In genomic region chr19:53977429-53977990, GRCh38 we compare ENCODE assay signal across 8 cellular contexts. TPM values are rescaled to one million over a fixed set of nuclear protein-coding genes. Genes with fewer than 3 reads are reported as not detected.
A peak's percentile ranks its signal among the peaks of the same experiment; 100 is the strongest.
DNase-seq lines count a peak whose midpoint lies in the region; ATAC-seq and TF ChIP-seq lines count a peak whose summit lies in the region.

No MANE protein-coding gene starts in this region.

- H3K36me3 Mint-ChIP-seq in CD4-positive, alpha-beta T cell (ENCODE audit: low read depth) = no peaks in the 10 kb centered on the region
- H3K36me3 Mint-ChIP-seq in activated naive CD4-positive, alpha-beta T cell treated with anti-CD3 and anti-CD28 coated beads, Interleukin-2, amount 50 U/mL, for 24 hours = peaks cover 8% of the 10 kb centered on the region

- peak overlapping the region; percentile 88 for H2AFZ ChIP-seq in IMR-90 (replicated peaks; ENCODE audit: low read length, poor library complexity)

- no peak overlapping the region for H3K4ac ChIP-seq in IMR-90 (ENCODE audit: low read depth, low read length)

- H3K14ac ChIP-seq in IMR-90 (replicated peaks; ENCODE audit: low read depth, low read length) = no peak overlapping the region

- peak overlapping the region; percentile 55 for H3K4me3 ChIP-seq in IMR-90 (ENCODE audit: insufficient read depth, low read depth, low read length)
- H3K4me3 ChIP-seq in testis = peak overlapping the region; percentile 22 to 43

- no peaks in the 10 kb centered on the region for H3K9me1 ChIP-seq in IMR-90 (ENCODE audit: insufficient read depth, low read length)

- H3K4me2 ChIP-seq in IMR-90 (ENCODE audit: low read depth, low read length) = peak overlapping the region; percentile 92

- intact Hi-C loops in CD4-positive, alpha-beta T cell (cut with DNase I, micrococcal nuclease) = loop anchor here in 1 of 2 experiments (5.0 kb wide), 3 partner anchors 110 to 140 kb away; partner anchors contain the start of genes MYADM, NDUFA3, OSCAR and PRPF31
- intact Hi-C loops in IMR-90 (cut with micrococcal nuclease) (no loop called here), testis (cut with DNase I; ENCODE audit: low total_unique reads) (no loop called here)

- TF ChIP-seq POLR2A in IMR-90 (IDR thresholded peaks at IDR 0.05; ENCODE audit: low read depth, low read length) (no peak), testis (IDR thresholded peaks at IDR 0.05) (no peak)

- BruUV-seq in IMR-90 (replicated peaks; lab: Mats Ljungman, UMichigan) = no TSS peak

- in situ Hi-C loops in IMR-90 (cut with MboI; ENCODE audit: low sequenced_read_pairs) = no loop called here

- H3K27me3 Mint-ChIP-seq in CD4-positive, alpha-beta T cell = peaks cover 78% of the 10 kb centered on the region
- peaks cover 50% of the 10 kb centered on the region for H3K27me3 Mint-ChIP-seq in activated naive CD4-positive, alpha-beta T cell treated with anti-CD3 and anti-CD28 coated beads, Interleukin-2, amount 50 U/mL, for 24 hours

- no peaks in the 10 kb centered on the region for H3K9me3 ChIP-seq in CD4-positive, alpha-beta T cell (ENCODE audit: control insufficient read depth, low read length)
- H3K9me3 ChIP-seq in IMR-90 (ENCODE audit: control insufficient read depth, insufficient read depth, low read length) (no peaks in the 10 kb centered on the region), testis (no peaks in the 10 kb centered on the region)

- no CpG with 5 or more reads among the region's 9 CpGs for WGBS in IMR-90 (ENCODE audit: extremely low coverage in 2 of 2, insufficient read length in 1 of 2), 2 experiments
- 2 to 4% methylated on average over 9 of the region's 9 CpGs for WGBS in testis, 2 donors

- H2AK9ac ChIP-seq in IMR-90 (replicated peaks; ENCODE audit: low read depth, low read length, poor library complexity) = no peak overlapping the region

- no peak overlapping the region for H3K27ac Mint-ChIP-seq in CD4-positive, alpha-beta T cell
- peak overlapping the region; percentile 19 for H3K27ac Mint-ChIP-seq in activated naive CD4-positive, alpha-beta T cell treated with anti-CD3 and anti-CD28 coated beads, Interleukin-2, amount 50 U/mL, for 24 hours

- H3K4me1 ChIP-seq in IMR-90 (ENCODE audit: control insufficient read depth, insufficient read depth, low read length) (no peaks in the 10 kb centered on the region), testis (no peaks in the 10 kb centered on the region)

- peak; percentile 32 to 62 (median 44) for DNase-seq in CD4-positive, alpha-beta T cell
- peak; percentile 78 for DNase-seq in IMR-90
- peak; percentile 81 for DNase-seq in SK-N-DZ (ENCODE audit: low spot score)
- peak; percentile 88 for DNase-seq in globus pallidus (ENCODE audit: low spot score)
- peak; percentile 65 for DNase-seq in non-pigmented ciliary epithelial cell (ENCODE audit: low read depth)
- peak; percentile 94 for DNase-seq in testis

- H3K9me3 Mint-ChIP-seq in CD4-positive, alpha-beta T cell = no peaks in the 10 kb centered on the region
- H3K9me3 Mint-ChIP-seq in activated naive CD4-positive, alpha-beta T cell treated with anti-CD3 and anti-CD28 coated beads, Interleukin-2, amount 50 U/mL, for 24 hours = no peaks in the 10 kb centered on the region

- no peak overlapping the region for H3K23ac ChIP-seq in IMR-90 (ENCODE audit: low read depth, low read length)

- H3K79me1 ChIP-seq in IMR-90 (ENCODE audit: low read depth in 1 of 2, low read length in 2 of 2) = no peaks in the 10 kb centered on the region

- no peak overlapping the region for H2BK20ac ChIP-seq in IMR-90 (ENCODE audit: low read depth, low read length)

- dilution Hi-C loops in IMR-90 (cut with HindIII; ENCODE audit: low sequenced_read_pairs, unreplicated experiment) = no loop called here

- H2BK15ac ChIP-seq in IMR-90 (ENCODE audit: low read depth, low read length) = no peak overlapping the region

- no peak for TF ChIP-seq RAD21 in IMR-90 (IDR thresholded peaks at IDR 0.05; ENCODE audit: low read length)

- H4K5ac ChIP-seq in IMR-90 (ENCODE audit: low read depth, low read length) = no peak overlapping the region

- H3K36me3 ChIP-seq in IMR-90 (ENCODE audit: control insufficient read depth, insufficient read depth, low read length) = no peaks in the 10 kb centered on the region
- H3K36me3 ChIP-seq in testis (ENCODE audit: low read depth, missing control alignments) = no peaks in the 10 kb centered on the region

- no peak overlapping the region for H3K27ac ChIP-seq in CD4-positive, alpha-beta T cell (ENCODE audit: low read depth, low read length)
- H3K27ac ChIP-seq in IMR-90 (ENCODE audit: insufficient read depth, low read length) (no peak overlapping the region), testis (no peak overlapping the region)

- TF ChIP-seq CTCF in CD4-positive, alpha-beta T cell (IDR thresholded peaks at IDR 0.05) = no peak
- TF ChIP-seq CTCF in IMR-90 (conservative IDR thresholded peaks at IDR 0.05; ENCODE audit: low read depth, low read length) (no peak), testis (IDR thresholded peaks at IDR 0.05) (no peak)

- no peak overlapping the region for H3K9ac ChIP-seq in IMR-90 (ENCODE audit: low read depth, low read length)

- no peak overlapping the region for H3K56ac ChIP-seq in IMR-90 (ENCODE audit: extremely low read depth, insufficient read depth, low read length)

- H4K8ac ChIP-seq in IMR-90 (ENCODE audit: low read depth in 2 of 2, low read length in 2 of 2) = peak overlapping the region; percentile 44 to 81; a peak in 3 of 4 replicates

- peak; percentile 75 for ATAC-seq in CD4-positive, alpha-beta T cell (ENCODE audit: poor library complexity)
- ATAC-seq in IMR-90 (ENCODE audit: low read depth) (peak; percentile 83), GM18520 (IDR thresholded peaks at IDR 0.05; ENCODE audit: unreplicated experiment) (no peak)

- H3K4me3 Mint-ChIP-seq in CD4-positive, alpha-beta T cell = peak overlapping the region; percentile 82
- peak overlapping the region; percentile 82 for H3K4me3 Mint-ChIP-seq in activated naive CD4-positive, alpha-beta T cell treated with anti-CD3 and anti-CD28 coated beads, Interleukin-2, amount 50 U/mL, for 24 hours

- CTCF ChIA-PET in CD4-positive, alpha-beta T cell (lab: Charles Lee) = no interaction called here
- CTCF ChIA-PET in IMR-90 (lab: Yijun Ruan, JAX) = no interaction called here

- H3K18ac ChIP-seq in IMR-90 (ENCODE audit: low read depth, low read length) = no peak overlapping the region

- H2BK120ac ChIP-seq in IMR-90 (ENCODE audit: low read depth, low read length) = no peak overlapping the region

- peaks cover 58% of the 10 kb centered on the region for H3K27me3 ChIP-seq in CD4-positive, alpha-beta T cell (ENCODE audit: control insufficient read depth, insufficient read depth, low read length)
- peaks cover 7% of the 10 kb centered on the region; the same call in 1 of the 2 replicates for H3K27me3 ChIP-seq in IMR-90 (ENCODE audit: control insufficient read depth, insufficient read depth, low read length)
- H3K27me3 ChIP-seq in testis = no peaks in the 10 kb centered on the region

- H2BK5ac ChIP-seq in IMR-90 (ENCODE audit: low read depth, low read length, poor library complexity, severe bottlenecking) = no peak overlapping the region

- no peaks in the 10 kb centered on the region for H4K20me1 ChIP-seq in IMR-90 (ENCODE audit: insufficient read depth, low read length)

- POLR2A ChIA-PET in CD4-positive, alpha-beta T cell (lab: Charles Lee) = interaction anchor here (0.7 kb wide), 1 partner anchor 1499 kb away, joined by 3 read pairs; the partner anchor contains the start of gene ZNF628
- POLR2A ChIA-PET in IMR-90 (lab: Charles Lee; ENCODE audit: unreplicated experiment) = no interaction called here

- H4K91ac ChIP-seq in IMR-90 (ENCODE audit: insufficient read depth, low read depth, low read length) = no peak overlapping the region

- H3K4me1 Mint-ChIP-seq in CD4-positive, alpha-beta T cell (ENCODE audit: low read depth) = peaks cover 38% of the 10 kb centered on the region
- H3K4me1 Mint-ChIP-seq in activated naive CD4-positive, alpha-beta T cell treated with anti-CD3 and anti-CD28 coated beads, Interleukin-2, amount 50 U/mL, for 24 hours = peaks cover 35% of the 10 kb centered on the region

- no peak overlapping the region for H2AK5ac ChIP-seq in IMR-90 (ENCODE audit: low read depth, low read length)

TF ChIP-seq in IMR-90, 13 proteins besides CTCF, POLR2A, EP300 and RAD21:
- TF ChIP-seq RFX5 (IDR thresholded peaks at IDR 0.05; ENCODE audit: low read depth, low read length) (no peak), MXI1 (IDR thresholded peaks at IDR 0.05; ENCODE audit: borderline replicate concordance, low read depth, low read length) (no peak)
TF ChIP-seq in IMR-90: peak in this region for 0.

RNA-seq across cellular contexts. Expression of gene CACNG6, which starts 13.9 kb away (rescaled TPM):
- total RNA-seq in CD4-positive, alpha-beta T cell = not detected
- total RNA-seq in IMR-90 (2012; rRNA removed) (not detected in 2 replicates), testis (1 to 10 TPM; 5.3 to 5.5 TPM)
- polyA plus RNA-seq in IMR-90 (2012; rRNA removed) (not detected in 2 replicates), testis (ENCODE audit: insufficient read depth, low read depth, low replicate concordance) (2.1 TPM)
- 0.02 and 0.03 TPM in 2 replicates for polyA plus RNA-seq in IMR-90 (2012; cell fraction: cytosol; rRNA removed)
- 0.10 TPM in 1 of 2 replicates, not detected in the other for polyA plus RNA-seq in IMR-90 (2012; cell fraction: nucleus; rRNA removed; ENCODE audit: low replicate concordance)
- polyA plus RNA-seq in SK-N-DZ (2014; cell fraction: cytosol; rRNA removed) = 0.12 and 0.67 TPM in 2 replicates
- 0.17 TPM in 1 of 2 replicates, not detected in the other for polyA plus RNA-seq in SK-N-DZ (2014; cell fraction: nucleus; rRNA removed)

RNA-seq across cellular contexts. Expression of gene CACNG8, which starts 14.8 kb away (rescaled TPM):
- not detected for total RNA-seq in CD4-positive, alpha-beta T cell
- total RNA-seq in IMR-90 (2012; rRNA removed) (not detected in 2 replicates), testis (under 1 TPM; 0.62 to 0.94 TPM)
- polyA plus RNA-seq in IMR-90 (2012; rRNA removed) (0.09 and 0.15 TPM in 2 replicates), testis (ENCODE audit: insufficient read depth, low read depth, low replicate concordance) (0.36 TPM)
- 0.04 and 0.08 TPM in 2 replicates for polyA plus RNA-seq in IMR-90 (2012; cell fraction: cytosol; rRNA removed)
- 0.39 and 0.54 TPM in 2 replicates for polyA plus RNA-seq in IMR-90 (2012; cell fraction: nucleus; rRNA removed; ENCODE audit: low replicate concordance)
- 0.08 TPM in 1 of 2 replicates, not detected in the other for polyA plus RNA-seq in SK-N-DZ (2014; cell fraction: cytosol; rRNA removed)
- 0.12 and 0.83 TPM in 2 replicates for polyA plus RNA-seq in SK-N-DZ (2014; cell fraction: nucleus; rRNA removed)
